ENCODE assay signal across 14 cellular contexts in genomic region chr16:78249056-78249455, GRCh38.
A peak's percentile ranks its signal among the peaks of the same experiment; 100 is the strongest.
DNase-seq lines count a peak whose midpoint lies in the region; ATAC-seq, FAIRE-seq and TF ChIP-seq lines count a peak whose summit lies in the region.
"Had no signal": no experiment of that assay in that cellular context is flagged by ENCODE, and none has a peak within 500 bp of the region (broad histone marks: within the 10 kb centered on the region; RNA-seq: fewer than 3 reads in every experiment).

No MANE protein-coding gene starts in this region.

- H3K9me3 ChIP-seq in WERI-Rb-1 (ENCODE audit: severe bottlenecking) (no peaks in the 10 kb centered on the region), small intestine (ENCODE audit: control insufficient read depth, low read depth) (no peaks in the 10 kb centered on the region)
- H3K9me3 ChIP-seq: tibial artery had no signal

- no peak for FAIRE-seq in small intestine (lab: Jason Lieb, UNC)
- FAIRE-seq: GM12891 had no signal

- no peak for ATAC-seq in GM18867 (IDR thresholded peaks at IDR 0.05; ENCODE audit: unreplicated experiment)

- TF ChIP-seq CTCF in WERI-Rb-1 (IDR thresholded peaks at IDR 0.05; ENCODE audit: low read depth, low read length) = no peak

- H3K36me3 ChIP-seq in WERI-Rb-1 = no peaks in the 10 kb centered on the region
- H3K36me3 ChIP-seq in small intestine (ENCODE audit: control insufficient read depth in 2 of 2, insufficient read depth in 2 of 2, low read length in 2 of 2) = no peaks in the 10 kb centered on the region
- H3K36me3 ChIP-seq: tibial artery had no signal

- no peaks in the 10 kb centered on the region for H3K4me1 ChIP-seq in small intestine (ENCODE audit: control insufficient read depth in 2 of 2, insufficient read depth in 1 of 2, low read depth in 1 of 2, low read length in 1 of 2)
- H3K4me1 ChIP-seq: tibial artery had no signal

- H3K4me3 ChIP-seq in WERI-Rb-1 (ENCODE audit: low read depth, low read length) (no peak overlapping the region), small intestine (ENCODE audit: low read depth in 1 of 2, low read length in 2 of 2) (no peak overlapping the region)
- H3K4me3 ChIP-seq: dorsolateral prefrontal cortex, tibial artery had no signal

- no peak overlapping the region for H3K27ac ChIP-seq in WERI-Rb-1
- no peak overlapping the region for H3K27ac ChIP-seq in small intestine (ENCODE audit: low read depth in 1 of 2, low read length in 1 of 2)
- H3K27ac ChIP-seq: dorsolateral prefrontal cortex, tibial artery had no signal

- DNase-seq in NCI-H345 (lab: John Stamatoyannopoulos, UW) = peak; percentile 9
- DNase-seq in NCI-H345 treated with DMSO at 0.1 percent for 48 hours (lab: John Stamatoyannopoulos, UW; ENCODE audit: unreplicated experiment) = no peak
- peak; percentile 29 for DNase-seq in WERI-Rb-1
- DNase-seq in kidney glomerular epithelial cell (lab: John Stamatoyannopoulos, UW) = peak; percentile 9
- peak; percentile 58 for DNase-seq in small intestine
- no peak for DNase-seq in hepatic stellate cell (ENCODE audit: low spot score)
- DNase-seq in activated naive CD4-positive, alpha-beta T cell treated with anti-CD3 and anti-CD28 coated beads, Interleukin-2, amount 50 U/mL, for 16 hours = no peak
- DNase-seq: ACHN; activated CD8-positive, alpha-beta memory T cell treated with anti-CD3 and anti-CD28 coated beads, Interleukin-2, amount 50 U/mL, for 4 hours; NCI-H226; tibial artery had no signal

- H3K27me3 ChIP-seq in WERI-Rb-1 (ENCODE audit: insufficient read depth, low read depth, severe bottlenecking) (no peaks in the 10 kb centered on the region), small intestine (ENCODE audit: control insufficient read depth in 2 of 2, insufficient read depth in 2 of 2, low read length in 2 of 2) (no peaks in the 10 kb centered on the region)
- H3K27me3 ChIP-seq: dorsolateral prefrontal cortex, tibial artery had no signal

- 47 to 63% (median 54%) methylated on average over 13 of the region's 13 CpGs for WGBS in small intestine, 3 donors

Comparison
In these comparisons a context has a peak if more than half of its experiments do, and no peak if none do; other contexts are left out.
1. DNase-seq: peak in NCI-H345 (single experiment), WERI-Rb-1 (single experiment), kidney glomerular epithelial cell (single experiment) and small intestine (single experiment); none in NCI-H345 treated with DMSO at 0.1 percent for 48 hours (single experiment), hepatic stellate cell (single experiment) and activated naive CD4-positive, alpha-beta T cell treated with anti-CD3 and anti-CD28 coated beads, Interleukin-2, amount 50 U/mL, for 16 hours (single experiment).